Comparison of ENCODE assay signal across 18 cellular contexts in genomic region chr6:38153946-38154345, GRCh38.
DNase-seq lines count a peak whose midpoint lies in the region; ATAC-seq and TF ChIP-seq lines count a peak whose summit lies in the region.
"Had no signal": no experiment of that assay in that cellular context is flagged by ENCODE, and none has a peak within 500 bp of the region (broad histone marks: within the 10 kb centered on the region; RNA-seq: fewer than 3 reads in every experiment).

No MANE protein-coding gene starts in this region.

- no peaks in the 10 kb centered on the region for H3K4me1 Mint-ChIP-seq in activated naive CD4-positive, alpha-beta T cell treated with anti-CD3 and anti-CD28 coated beads, Interleukin-2, amount 10 ng/mL, durations not matched to agents 7 days and 5 days

- TF ChIP-seq CTCF in OCI-LY1 (IDR thresholded peaks at IDR 0.05; ENCODE audit: low read length) (no peak), lower lobe of right lung (IDR thresholded peaks at IDR 0.05) (no peak), upper lobe of left lung (IDR thresholded peaks at IDR 0.05) (no peak), GM20000 (IDR thresholded peaks at IDR 0.05; ENCODE audit: extremely low read depth, missing control alignments) (no peak)

- H3K9me2 ChIP-seq in OCI-LY1 (ENCODE audit: low read depth, low read length): no peaks in the 10 kb centered on the region

- H3K27ac ChIP-seq in OCI-LY1 (ENCODE audit: low read depth, low read length, poor library complexity, severe bottlenecking) (peak overlapping the region; percentile 67), lower lobe of right lung (peak overlapping the region; percentile 37), upper lobe of left lung (peak overlapping the region in 3 of 4 donors; percentile 60 to 67 (median 63))
- H3K27ac ChIP-seq: A549, GM23248 had no signal

- DNase-seq in activated naive CD4-positive, alpha-beta T cell treated with anti-CD3 and anti-CD28 coated beads, Interleukin-2, amount 10 ng/mL, durations not matched to agents 7 days and 5 days: no peak
- DNase-seq in activated naive CD4-positive, alpha-beta T cell (lab: John Stamatoyannopoulos, UW): no peak
- DNase-seq in lower lobe of right lung: no peak
- peak in 1 of 2 donors; percentile 50 for DNase-seq in upper lobe of left lung
- DNase-seq in GM20000 (ENCODE audit: low spot score): no peak
- no peak for DNase-seq in NOMO-1 (lab: John Stamatoyannopoulos, UW; ENCODE audit: unreplicated experiment in 2 of 2)
- no peak for DNase-seq in KBM-7
- DNase-seq: C1 segment of cervical spinal cord; DND-41; GM23248; NCI-H1105; NK-92 treated with Interleukin-12 subunit alpha and Interleukin-12 subunit beta, amount 100 ng/mL, for 24 hours; PC-3; RPMI8226; SIG-M5 had no signal

- in situ Hi-C loops in KBM-7 (cut with MboI; ENCODE audit: low pct_unique_long_range_greater_than_20kb, low sequenced_read_pairs): no loop called here

- H3K27me3 Mint-ChIP-seq in activated naive CD4-positive, alpha-beta T cell treated with anti-CD3 and anti-CD28 coated beads, Interleukin-2, amount 10 ng/mL, durations not matched to agents 7 days and 5 days: no peaks in the 10 kb centered on the region

- H3K4me3 Mint-ChIP-seq in activated naive CD4-positive, alpha-beta T cell treated with anti-CD3 and anti-CD28 coated beads, Interleukin-2, amount 10 ng/mL, durations not matched to agents 7 days and 5 days: no peak overlapping the region

- no peaks in the 10 kb centered on the region for H3K9me3 ChIP-seq in OCI-LY1 (ENCODE audit: low read length)
- H3K9me3 ChIP-seq in lower lobe of right lung: no peaks in the 10 kb centered on the region
- no peaks in the 10 kb centered on the region for H3K9me3 ChIP-seq in upper lobe of left lung
- H3K9me3 ChIP-seq: A549 had no signal

- H3K27ac Mint-ChIP-seq in activated naive CD4-positive, alpha-beta T cell treated with anti-CD3 and anti-CD28 coated beads, Interleukin-2, amount 10 ng/mL, durations not matched to agents 7 days and 5 days: peak overlapping the region; percentile 28

- TF ChIP-seq POLR2A in upper lobe of left lung (IDR thresholded peaks at IDR 0.05): no peak

- no peak overlapping the region; the same call in 1 of the 2 replicates for H3K9ac ChIP-seq in OCI-LY1 (ENCODE audit: low read length)
- H3K9ac ChIP-seq: GM23248 had no signal

- H3K4me2 ChIP-seq in OCI-LY1 (ENCODE audit: low read length): no peak overlapping the region
- H3K4me2 ChIP-seq: A549 had no signal

- H3K36me3 ChIP-seq in OCI-LY1 (ENCODE audit: insufficient read depth, low read length): no peaks in the 10 kb centered on the region
- H3K36me3 ChIP-seq in lower lobe of right lung: peaks cover 19% of the 10 kb centered on the region
- peaks cover 0 to 22% (median 12%) of the 10 kb centered on the region in 4 donors for H3K36me3 ChIP-seq in upper lobe of left lung

- TF ChIP-seq EP300 in upper lobe of left lung (IDR thresholded peaks at IDR 0.05): no peak

- H3K27me3 ChIP-seq in OCI-LY1 (ENCODE audit: insufficient read depth, low read length): no peaks in the 10 kb centered on the region
- no peaks in the 10 kb centered on the region for H3K27me3 ChIP-seq in lower lobe of right lung (ENCODE audit: low read depth)
- no peaks in the 10 kb centered on the region for H3K27me3 ChIP-seq in upper lobe of left lung

- intact Hi-C loops in lower lobe of right lung (cut with DNase I): no loop called here

- CTCF ChIA-PET in activated naive CD4-positive, alpha-beta T cell treated with anti-CD3 and anti-CD28 coated beads, Interleukin-2, amount 10 ng/mL, durations not matched to agents 7 days and 5 days (lab: Charles Lee): no interaction called here

- no peaks in the 10 kb centered on the region for H4K20me1 ChIP-seq in OCI-LY1 (ENCODE audit: insufficient read depth, low read length)

- no peaks in the 10 kb centered on the region for H3K9me3 Mint-ChIP-seq in activated naive CD4-positive, alpha-beta T cell treated with anti-CD3 and anti-CD28 coated beads, Interleukin-2, amount 10 ng/mL, durations not matched to agents 7 days and 5 days

- ATAC-seq in lower lobe of right lung: no peak
- no peak for ATAC-seq in upper lobe of left lung (ENCODE audit: low FRiP score in 2 of 2)
- ATAC-seq: A549, K562, PC-3 had no signal

- H3K4me3 ChIP-seq in OCI-LY1 (ENCODE audit: low read depth, low read length, poor library complexity, severe bottlenecking) (no peak overlapping the region), lower lobe of right lung (no peak overlapping the region), upper lobe of left lung (no peak overlapping the region)
- H3K4me3 ChIP-seq: A549, GM23248, K562 had no signal

- H3K36me3 Mint-ChIP-seq in activated naive CD4-positive, alpha-beta T cell treated with anti-CD3 and anti-CD28 coated beads, Interleukin-2, amount 10 ng/mL, durations not matched to agents 7 days and 5 days: peaks cover 2% of the 10 kb centered on the region

- H2AFZ ChIP-seq in OCI-LY1 (ENCODE audit: low read length): no peak overlapping the region
- H2AFZ ChIP-seq: GM23248 had no signal

- H3K4me1 ChIP-seq in OCI-LY1 (ENCODE audit: insufficient read depth, low read length, severe bottlenecking): peaks cover 17% of the 10 kb centered on the region
- H3K4me1 ChIP-seq in lower lobe of right lung: peaks cover 31% of the 10 kb centered on the region
- peaks cover 15 to 31% (median 21%) of the 10 kb centered on the region in 4 donors for H3K4me1 ChIP-seq in upper lobe of left lung

- H3F3A ChIP-seq in OCI-LY1 (ENCODE audit: insufficient read depth, low read length): no peaks in the 10 kb centered on the region

- WGBS in upper lobe of left lung, 2 donors: 84 to 87% methylated on average over 11 to 13 of the region's 13 CpGs

- H3K79me2 ChIP-seq in OCI-LY1 (ENCODE audit: insufficient read depth, low read length): no peaks in the 10 kb centered on the region
